Comparison of ENCODE assay signal across 18 cellular contexts in the genomic region with DNA sequence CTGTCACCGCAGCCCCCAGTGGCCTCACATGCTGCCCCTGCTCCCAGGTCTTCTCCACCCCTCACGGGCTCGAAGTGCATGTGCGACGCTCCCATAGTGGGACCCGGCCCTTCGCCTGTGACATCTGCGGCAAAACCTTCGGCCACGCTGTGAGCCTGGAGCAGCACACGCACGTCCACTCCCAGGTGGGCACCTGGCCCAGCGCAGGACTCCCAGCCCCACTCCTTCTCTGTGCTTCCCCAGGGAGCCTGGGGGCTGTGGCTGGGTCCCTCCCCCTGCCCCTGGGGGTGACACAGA. TPM values are rescaled to one million over a fixed set of nuclear protein-coding genes. Genes with fewer than 3 reads are reported as not detected.
DNase-seq lines count a peak whose midpoint lies in the region; ATAC-seq, FAIRE-seq and TF ChIP-seq lines count a peak whose summit lies in the region.
"Had no signal": no experiment of that assay in that cellular context is flagged by ENCODE, and none has a peak within 500 bp of the region (broad histone marks: within the 10 kb centered on the region; RNA-seq: fewer than 3 reads in every experiment).

No MANE protein-coding gene starts in this region.

- H3K4me2 ChIP-seq in K562 (ENCODE audit: insufficient read depth, low read length) = no peak overlapping the region
- no peak overlapping the region for H3K4me2 ChIP-seq in neuronal stem cell (ENCODE audit: insufficient read depth, low read length, poor library complexity, severe bottlenecking)
- H3K4me2 ChIP-seq: KMS-11 had no signal

- H3K14ac ChIP-seq in neuronal stem cell (ENCODE audit: low read length) = no peak overlapping the region

- DNase-seq in GM10248 (ENCODE audit: extremely low spot score) (peak; percentile 10), K562 (ENCODE audit: extremely low read depth in 1 of 4, low spot score in 3 of 4) (no peak), neuronal stem cell (ENCODE audit: low spot score) (no peak), HTR-8/SVneo (ENCODE audit: insufficient read length, low spot score) (no peak), kidney glomerular epithelial cell (lab: John Stamatoyannopoulos, UW) (no peak), dermis blood vessel endothelial cell (no peak)
- DNase-seq: ACHN; BE2C; CD4-positive, alpha-beta memory T cell; DMS79 treated with DMSO at 0.1 percent for 48 hours; GF-D8; GOT3; H9 had no signal

- POLR2A ChIA-PET in GM10248 (lab: Yijun Ruan, JAX) (no interaction called here), K562 (lab: Yijun Ruan, JAX) (interaction anchor here (0.6 kb wide), 1 partner anchor 50 kb away, joined by 3 read pairs; no protein-coding TSS in a partner anchor)

- BruUV-seq in K562 (replicated peaks; lab: Mats Ljungman, UMichigan) = no TSS peak

- no peak overlapping the region for H2AK5ac ChIP-seq in neuronal stem cell (ENCODE audit: low read depth, low read length)

- H4K20me1 ChIP-seq in K562 (replicated peaks; ENCODE audit: control insufficient read depth, insufficient read depth, low read length) = no peaks in the 10 kb centered on the region

- H3K36me3 ChIP-seq in K562 (ENCODE audit: control insufficient read depth, insufficient read depth, low read length) (peaks cover 90% of the 10 kb centered on the region), neuronal stem cell (replicated peaks in 1 of 2; ENCODE audit: control insufficient read depth in 2 of 2, insufficient read depth in 2 of 2, low read length in 2 of 2) (no peaks in the 10 kb centered on the region)
- H3K36me3 ChIP-seq: BE2C had no signal

- H3K9ac ChIP-seq in K562 (ENCODE audit: insufficient read depth in 1 of 2, low read depth in 2 of 2, low read length in 2 of 2) (no peak overlapping the region), neuronal stem cell (ENCODE audit: low read depth, low read length, poor library complexity) (no peak overlapping the region)
- H3K9ac ChIP-seq: KMS-11 had no signal

- peaks cover 1% of the 10 kb centered on the region for H3K79me1 ChIP-seq in neuronal stem cell (ENCODE audit: low read depth, low read length)

- H4K8ac ChIP-seq in neuronal stem cell (ENCODE audit: low read depth, low read length) = peak overlapping the region; percentile 83

- no peaks in the 10 kb centered on the region for H3K9me3 ChIP-seq in K562 (replicated peaks; ENCODE audit: control insufficient read depth, insufficient read depth, low read depth, low read length)
- no peaks in the 10 kb centered on the region for H3K9me3 ChIP-seq in neuronal stem cell (replicated peaks in 1 of 2; ENCODE audit: control insufficient read depth in 2 of 2, insufficient read depth in 1 of 2, low read depth in 1 of 2, low read length in 2 of 2)
- H3K9me3 ChIP-seq: BE2C had no signal

- CTCF ChIA-PET in GM10248 (lab: Yijun Ruan, JAX) (interaction anchor here (0.8 to 2.2 kb wide), 2 partner anchors 11 to 88 kb away, joined by 3 to 11 read pairs; a partner anchor contains a TSS), K562 (lab: Yijun Ruan, JAX; ENCODE audit: low intra/inter-chr PET ratio) (no interaction called here)

- TF ChIP-seq CTCF in GM10248 (IDR thresholded peaks at IDR 0.05; ENCODE audit: control extremely low read depth, extremely low read depth, low read depth, missing control alignments) (no peak), K562 (IDR thresholded peaks at IDR 0.05 in 2 of 3, conservative IDR thresholded peaks at IDR 0.05 in 1 of 3; ENCODE audit: insufficient read depth in 2 of 3, low read depth in 1 of 3, low read length in 3 of 3) (no peak)

- H3K27me3 ChIP-seq in K562 (ENCODE audit: control insufficient read depth in 2 of 2, insufficient read depth in 2 of 2, low read length in 2 of 2) = no peaks in the 10 kb centered on the region
- peaks cover 0 to 62% (median 0%) of the 10 kb centered on the region in 3 experiments for H3K27me3 ChIP-seq in neuronal stem cell (ENCODE audit: control insufficient read depth in 3 of 3, insufficient read depth in 3 of 3, low read depth in 1 of 3, low read length in 3 of 3)
- H3K27me3 ChIP-seq: BE2C had no signal

- H3K18ac ChIP-seq in neuronal stem cell (ENCODE audit: low read length) = peak overlapping the region; percentile 25

- H3K4ac ChIP-seq in neuronal stem cell (ENCODE audit: low read length) = no peak overlapping the region

- no peak overlapping the region for H2BK5ac ChIP-seq in neuronal stem cell (ENCODE audit: low read length)

- no peak overlapping the region for H2BK15ac ChIP-seq in neuronal stem cell (ENCODE audit: low read length)

- no peak overlapping the region for H2BK120ac ChIP-seq in neuronal stem cell (ENCODE audit: low read depth, low read length)

- intact Hi-C loops in K562 (cut with micrococcal nuclease) = no loop called here

- peaks cover 34% of the 10 kb centered on the region for H3K79me2 ChIP-seq in K562 (ENCODE audit: control insufficient read depth, insufficient read depth, low read length)

- FAIRE-seq in K562 (lab: Jason Lieb, UNC) (no peak), HTR-8/SVneo (lab: Jason Lieb, UNC) (no peak)
- FAIRE-seq: A204.1, GM12878, GM19239 had no signal

- H3K23ac ChIP-seq in neuronal stem cell (ENCODE audit: low read depth, low read length, poor library complexity) = peak overlapping the region; percentile 48

- no peak overlapping the region for H3K27ac ChIP-seq in K562 (ENCODE audit: extremely low read depth, low read depth, low read length)
- no peak overlapping the region for H3K27ac ChIP-seq in neuronal stem cell (replicated peaks; ENCODE audit: low read length)
- H3K27ac ChIP-seq: C4-2B, KMS-11 had no signal

- peaks cover 4% of the 10 kb centered on the region for H3K9me1 ChIP-seq in K562 (ENCODE audit: control insufficient read depth, insufficient read depth, low read length)

- H2AFZ ChIP-seq in K562 (ENCODE audit: low read depth, low read length) (no peak overlapping the region), neuronal stem cell (ENCODE audit: low read length) (no peak overlapping the region)

- 97% methylated on average over 13 of the region's 13 CpGs for WGBS in K562 (ENCODE audit: insufficient coverage, low coverage, missing lambda C conversion rate)
- no CpG with 5 or more reads among the region's 13 CpGs for WGBS in neuronal stem cell (ENCODE audit: extremely low coverage in 2 of 2, insufficient read length in 2 of 2, insufficient replicate concordance in 1 of 2), 2 donors

- peaks cover 33 to 71% of the 10 kb centered on the region in 2 experiments for H3K4me1 ChIP-seq in K562 (replicated peaks in 1 of 2; ENCODE audit: control insufficient read depth in 2 of 2, insufficient read depth in 2 of 2, low read length in 2 of 2)
- H3K4me1 ChIP-seq in neuronal stem cell (ENCODE audit: control insufficient read depth in 2 of 2, insufficient read depth in 1 of 2, low read depth in 1 of 2, low read length in 2 of 2) = no peaks in the 10 kb centered on the region
- H3K4me1 ChIP-seq: BE2C had no signal

- no peak overlapping the region for H3K4me3 ChIP-seq in K562
- H3K4me3 ChIP-seq in neuronal stem cell (ENCODE audit: low read length in 2 of 2) = peak overlapping the region in 1 of 2 donors; percentile 6
- H3K4me3 ChIP-seq: GM12878 had no signal

- TF ChIP-seq POLR2A in K562 (conservative IDR thresholded peaks at IDR 0.05) = no peak

- in situ Hi-C loops in K562 (cut with MboI) = no loop called here

- no peak for TF ChIP-seq EP300 in K562 (IDR thresholded peaks at IDR 0.05; ENCODE audit: low read length)

- H2BK12ac ChIP-seq in neuronal stem cell (ENCODE audit: low read length) = no peak overlapping the region

- no peak for TF ChIP-seq RAD21 in K562 (CRISPR knock-in tag; conservative IDR thresholded peaks at IDR 0.05 in 1 of 2, IDR thresholded peaks at IDR 0.05 in 1 of 2)

- H4K91ac ChIP-seq in neuronal stem cell (ENCODE audit: low read depth, low read length, poor library complexity) = no peak overlapping the region

- ATAC-seq in K562 = no peak
- ATAC-seq: GM12878 had no signal

RNA-seq across cellular contexts. Expression of a gene that starts 10.5 kb away (rescaled TPM):
- total RNA-seq in K562 (2011; cell fraction: chromatin; rRNA removed; ENCODE audit: low replicate concordance) = 11.1 and 39.0 TPM in 2 replicates
- total RNA-seq in K562 (2011; cell fraction: nucleolus; rRNA removed) = 28.2 and 30.4 TPM in 2 replicates
- 20.0 and 26.4 TPM in 2 replicates for total RNA-seq in K562 (2011; cell fraction: nucleoplasm; rRNA removed)
- total RNA-seq in K562 (2014; rRNA removed) (40.3 and 62.9 TPM in 2 replicates), K562 (2014; rRNA removed; fragmentation: Illumina TruSeq; extraction: Trizol) (17.5 and 20.1 TPM in 2 replicates), K562 (2015; rRNA removed; fragmentation: Illumina TruSeq; extraction: Trizol) (34.5 and 34.6 TPM in 2 replicates), K562 (2021) (73.4 and 75.7 TPM in 2 replicates), dermis blood vessel endothelial cell (not detected in 2 replicates)
- polyA plus RNA-seq in K562 (2011; rRNA removed) (34.4 and 57.7 TPM in 2 replicates), K562 (2014; fragmentation: Illumina TruSeq; extraction: Trizol) (51.8 and 73.3 TPM in 2 replicates), K562 (2014; fragmentation: Nextera tagmentation; extraction: Ambion mirVana) (10 to 100 TPM in 1 of 2 experiments, 1 to 10 TPM in 1; 8.0 to 19.1 TPM), K562 (2014; rRNA removed) (47.2 and 50.1 TPM in 2 replicates)
- 53.6 and 133 TPM in 2 replicates for polyA plus RNA-seq in K562 (2011; cell fraction: cytosol; rRNA removed)
- 64.3 and 118 TPM in 2 replicates for polyA plus RNA-seq in K562 (2011; cell fraction: nucleus; rRNA removed)
- 64.2 and 77.5 TPM in 2 replicates for polyA plus RNA-seq in K562 (2012)
- 16.7 and 22.0 TPM in 2 replicates for polyA minus RNA-seq in K562 (2011; rRNA and poly(A)+ RNA removed)
- 47.9 and 57.4 TPM in 2 replicates for polyA minus RNA-seq in K562 (2011; cell fraction: cytosol; rRNA and poly(A)+ RNA removed)
- 20.3 and 22.1 TPM in 2 replicates for polyA minus RNA-seq in K562 (2011; cell fraction: nucleus; rRNA and poly(A)+ RNA removed)
- polyA plus RNA-seq in neuronal stem cell (2013, experiment 1 of 2) = 0.07 TPM
- 0.04 TPM for polyA plus RNA-seq in neuronal stem cell (2013, experiment 2 of 2)
- total RNA-seq: CD4-positive, alpha-beta memory T cell; GM12878; H9 had no signal
- polyA plus RNA-seq: CD4-positive, alpha-beta memory T cell had no signal

RNA-seq across cellular contexts. Expression of a gene that starts 41.8 kb away (rescaled TPM):
- 66.1 and 166 TPM in 2 replicates for total RNA-seq in K562 (2011; cell fraction: chromatin; rRNA removed; ENCODE audit: low replicate concordance)
- total RNA-seq in K562 (2011; cell fraction: nucleolus; rRNA removed) = 99.4 and 113 TPM in 2 replicates
- total RNA-seq in K562 (2011; cell fraction: nucleoplasm; rRNA removed) = 67.0 and 84.1 TPM in 2 replicates
- total RNA-seq in K562 (2014; rRNA removed) = 118 and 134 TPM in 2 replicates
- 43.2 and 58.5 TPM in 2 replicates for total RNA-seq in K562 (2014; rRNA removed; fragmentation: Illumina TruSeq; extraction: Trizol)
- 80.7 and 83.7 TPM in 2 replicates for total RNA-seq in K562 (2015; rRNA removed; fragmentation: Illumina TruSeq; extraction: Trizol)
- total RNA-seq in K562 (2021) = 106 and 110 TPM in 2 replicates
- polyA plus RNA-seq in K562 (2011; rRNA removed) = 80.2 TPM in 2 replicates
- 88.7 and 143 TPM in 2 replicates for polyA plus RNA-seq in K562 (2011; cell fraction: cytosol; rRNA removed)
- polyA plus RNA-seq in K562 (2011; cell fraction: nucleus; rRNA removed) = 254 and 348 TPM in 2 replicates
- 75.0 and 82.6 TPM in 2 replicates for polyA plus RNA-seq in K562 (2012)
- polyA plus RNA-seq in K562 (2014; fragmentation: Illumina TruSeq; extraction: Trizol) = 105 and 107 TPM in 2 replicates
- polyA plus RNA-seq in K562 (2014; fragmentation: Nextera tagmentation; extraction: Ambion mirVana) = 1 to 10 TPM; 3.8 to 8.4 TPM
- 95.1 and 107 TPM in 2 replicates for polyA plus RNA-seq in K562 (2014; rRNA removed)
- 52.2 and 85.8 TPM in 2 replicates for polyA minus RNA-seq in K562 (2011; rRNA and poly(A)+ RNA removed)
- 57.6 and 64.2 TPM in 2 replicates for polyA minus RNA-seq in K562 (2011; cell fraction: cytosol; rRNA and poly(A)+ RNA removed)
- 59.4 and 67.3 TPM in 2 replicates for polyA minus RNA-seq in K562 (2011; cell fraction: nucleus; rRNA and poly(A)+ RNA removed)
- 61.8 TPM for polyA plus RNA-seq in neuronal stem cell (2013, experiment 1 of 2)
- 62.4 TPM for polyA plus RNA-seq in neuronal stem cell (2013, experiment 2 of 2)
- 53.3 and 59.2 TPM in 2 replicates for total RNA-seq in dermis blood vessel endothelial cell

RNA-seq across cellular contexts. Expression of a gene that starts 44.5 kb away (rescaled TPM):
- 176 and 239 TPM in 2 replicates for total RNA-seq in K562 (2011; cell fraction: chromatin; rRNA removed; ENCODE audit: low replicate concordance)
- 81.0 and 95.1 TPM in 2 replicates for total RNA-seq in K562 (2011; cell fraction: nucleolus; rRNA removed)
- 122 and 132 TPM in 2 replicates for total RNA-seq in K562 (2011; cell fraction: nucleoplasm; rRNA removed)
- total RNA-seq in K562 (2014; rRNA removed) (6.9 and 12.8 TPM in 2 replicates), K562 (2014; rRNA removed; fragmentation: Illumina TruSeq; extraction: Trizol) (17.6 and 18.6 TPM in 2 replicates), K562 (2015; rRNA removed; fragmentation: Illumina TruSeq; extraction: Trizol) (19.8 and 20.5 TPM in 2 replicates), K562 (2021) (21.1 and 22.8 TPM in 2 replicates), dermis blood vessel endothelial cell (29.8 and 33.4 TPM in 2 replicates)
- polyA plus RNA-seq in K562 (2011; rRNA removed) (37.6 and 40.1 TPM in 2 replicates), K562 (2014; fragmentation: Illumina TruSeq; extraction: Trizol) (16.9 and 19.4 TPM in 2 replicates), K562 (2014; fragmentation: Nextera tagmentation; extraction: Ambion mirVana) (10 to 100 TPM in 1 of 2 experiments, 1 to 10 TPM in 1; 8.0 to 10.6 TPM), K562 (2014; rRNA removed) (9.7 and 11.5 TPM in 2 replicates)
- polyA plus RNA-seq in K562 (2011; cell fraction: cytosol; rRNA removed) = 21.4 and 26.3 TPM in 2 replicates
- polyA plus RNA-seq in K562 (2011; cell fraction: nucleus; rRNA removed) = 149 and 159 TPM in 2 replicates
- 15.2 and 16.8 TPM in 2 replicates for polyA plus RNA-seq in K562 (2012)
- polyA minus RNA-seq in K562 (2011; rRNA and poly(A)+ RNA removed) = 75.4 and 94.9 TPM in 2 replicates
- 14.1 and 20.7 TPM in 2 replicates for polyA minus RNA-seq in K562 (2011; cell fraction: cytosol; rRNA and poly(A)+ RNA removed)
- 59.4 and 126 TPM in 2 replicates for polyA minus RNA-seq in K562 (2011; cell fraction: nucleus; rRNA and poly(A)+ RNA removed)
- 19.4 TPM for polyA plus RNA-seq in neuronal stem cell (2013, experiment 1 of 2)
- 18.7 TPM for polyA plus RNA-seq in neuronal stem cell (2013, experiment 2 of 2)

Comparison
In these comparisons a context has a peak if more than half of its experiments do, and no peak if none do; other contexts are left out.
1. RNA of a gene that starts 10.5 kb away (total RNA-seq): 11.1 to 75.7 TPM in K562; not detected in dermis blood vessel endothelial cell; every median in the first group is over 10 times any median in the second.